9 cellular contexts compared by ENCODE assay signal in genomic region chr7:5478568-5479045, GRCh38. TPM values are rescaled to one million over a fixed set of nuclear protein-coding genes. Genes with fewer than 3 reads are reported as not detected.
DNase-seq lines count a peak whose midpoint lies in the region; ATAC-seq and TF ChIP-seq lines count a peak whose summit lies in the region.
"Had no signal": no experiment of that assay in that cellular context is flagged by ENCODE, and none has a peak within 500 bp of the region (broad histone marks: within the 10 kb centered on the region; RNA-seq: fewer than 3 reads in every experiment).

No MANE protein-coding gene starts in this region.

- no peak for ATAC-seq in CD8-positive, alpha-beta T cell
- ATAC-seq in HG03565 (IDR thresholded peaks at IDR 0.05; ENCODE audit: unreplicated experiment) (no peak), HG03442 (IDR thresholded peaks at IDR 0.05; ENCODE audit: unreplicated experiment) (no peak)

- CTCF ChIA-PET in CD8-positive, alpha-beta T cell (lab: Charles Lee), result interaction anchor here (0.5 to 1.4 kb wide), 4 partner anchors 16 to 304 kb away, joined by 3 to 4 read pairs (median 3); no protein-coding TSS in a partner anchor

- no peak overlapping the region for H3K27ac Mint-ChIP-seq in CD8-positive, alpha-beta T cell
- H3K27ac Mint-ChIP-seq in neural crest cell (ENCODE audit: unreplicated experiment), result peak overlapping the region; percentile 88

- no peaks in the 10 kb centered on the region for H3K9me3 Mint-ChIP-seq in CD8-positive, alpha-beta T cell
- H3K9me3 Mint-ChIP-seq in neural crest cell, result no peaks in the 10 kb centered on the region

- no peaks in the 10 kb centered on the region for H3K9me2 ChIP-seq in Karpas-422 (replicated peaks; ENCODE audit: insufficient read depth, low read length)

- no peak for TF ChIP-seq CTCF in CD8-positive, alpha-beta T cell (IDR thresholded peaks at IDR 0.05)
- TF ChIP-seq CTCF in coronary artery (IDR thresholded peaks at IDR 0.05), result no peak
- TF ChIP-seq CTCF in neural crest cell (conservative IDR thresholded peaks at IDR 0.05), result no peak

- H3K27ac ChIP-seq in CD8-positive, alpha-beta T cell (ENCODE audit: low read depth, low read length), result no peak overlapping the region
- peak overlapping the region; percentile 91 for H3K27ac ChIP-seq in Karpas-422 (ENCODE audit: low read length)
- peak overlapping the region; percentile 19 to 44 for H3K27ac ChIP-seq in coronary artery
- H3K27ac ChIP-seq: VCaP had no signal

- H3K9me3 ChIP-seq in CD8-positive, alpha-beta T cell (ENCODE audit: low read length), result no peaks in the 10 kb centered on the region
- no peaks in the 10 kb centered on the region for H3K9me3 ChIP-seq in Karpas-422 (ENCODE audit: low read length)

- no peak for DNase-seq in CD8-positive, alpha-beta T cell
- DNase-seq in Karpas-422, result peak; percentile 75
- DNase-seq in coronary artery (ENCODE audit: low spot score), result no peak
- DNase-seq in neural crest cell (ENCODE audit: low read depth, low spot score), result no peak
- DNase-seq in NCI-H2029 (lab: John Stamatoyannopoulos, UW), result no peak
- no peak for DNase-seq in SHP77 treated with DMSO at 0.1 percent for 48 hours (lab: John Stamatoyannopoulos, UW)

- H3K4me3 ChIP-seq in CD8-positive, alpha-beta T cell (ENCODE audit: low read depth, low read length), result no peak overlapping the region
- H3K4me3 ChIP-seq in Karpas-422 (ENCODE audit: low read length), result peak overlapping the region; percentile 60
- H3K4me3 ChIP-seq in coronary artery, result peak overlapping the region; percentile 61

- no peaks in the 10 kb centered on the region for H4K20me1 ChIP-seq in Karpas-422 (ENCODE audit: insufficient read depth, low read depth, low read length)

- peaks cover 2% of the 10 kb centered on the region for H3K4me1 Mint-ChIP-seq in CD8-positive, alpha-beta T cell (ENCODE audit: low read depth)
- H3K4me1 Mint-ChIP-seq in neural crest cell, result peaks cover 12% of the 10 kb centered on the region

- H3K9ac ChIP-seq in Karpas-422 (ENCODE audit: low read length), result peak overlapping the region; percentile 75

- peaks cover 6% of the 10 kb centered on the region for H3K36me3 Mint-ChIP-seq in CD8-positive, alpha-beta T cell
- H3K36me3 Mint-ChIP-seq in neural crest cell (ENCODE audit: low read depth), result no peaks in the 10 kb centered on the region

- intact Hi-C loops in CD8-positive, alpha-beta T cell (cut with DNase I, micrococcal nuclease), result no loop called here

- H3K27me3 Mint-ChIP-seq in CD8-positive, alpha-beta T cell (ENCODE audit: low read depth), result no peaks in the 10 kb centered on the region
- no peaks in the 10 kb centered on the region for H3K27me3 Mint-ChIP-seq in neural crest cell (ENCODE audit: low read depth)

- H3K4me1 ChIP-seq in CD8-positive, alpha-beta T cell (ENCODE audit: insufficient read depth, low read length), result no peaks in the 10 kb centered on the region
- H3K4me1 ChIP-seq in Karpas-422 (ENCODE audit: low read length), result peaks cover 30% of the 10 kb centered on the region

- peak overlapping the region; percentile 67 for H3K4me3 Mint-ChIP-seq in CD8-positive, alpha-beta T cell
- no peak overlapping the region for H3K4me3 Mint-ChIP-seq in neural crest cell

- no peaks in the 10 kb centered on the region for H3K36me3 ChIP-seq in CD8-positive, alpha-beta T cell (ENCODE audit: insufficient read depth, low read length)
- H3K36me3 ChIP-seq in Karpas-422 (ENCODE audit: insufficient read depth, low read length), result no peaks in the 10 kb centered on the region

- H2AFZ ChIP-seq in Karpas-422 (ENCODE audit: low read length), result peak overlapping the region; percentile 77

- no peaks in the 10 kb centered on the region for H3K27me3 ChIP-seq in CD8-positive, alpha-beta T cell (ENCODE audit: insufficient read depth, low read length)
- H3K27me3 ChIP-seq in Karpas-422 (ENCODE audit: low read length), result no peaks in the 10 kb centered on the region

- no peaks in the 10 kb centered on the region for H3K79me2 ChIP-seq in Karpas-422 (ENCODE audit: low read length)

- H3K4me2 ChIP-seq in Karpas-422 (ENCODE audit: low read depth, low read length, poor library complexity, severe bottlenecking), result peak overlapping the region; percentile 84

- POLR2A ChIA-PET in CD8-positive, alpha-beta T cell (lab: Charles Lee), result interaction anchor here (0.6 kb wide), 1 partner anchor 519 kb away, joined by 3 read pairs; no protein-coding TSS in a partner anchor

RNA-seq across cellular contexts. Expression of gene FBXL18, which starts 35.0 kb away (rescaled TPM):
- total RNA-seq in CD8-positive, alpha-beta T cell, result 1 to 10 TPM; 6.7 to 7.9 TPM
- 3.9 and 8.6 TPM in 2 replicates for total RNA-seq in Karpas-422 (2014; rRNA removed; shearing (Covaris generic); ENCODE audit: low replicate concordance)
- 18.7 and 19.3 TPM in 2 replicates for total RNA-seq in neural crest cell

RNA-seq across cellular contexts. Expression of gene ACTB, which starts 51.8 kb away (rescaled TPM):
- total RNA-seq in CD8-positive, alpha-beta T cell, result 1,000 to 10,000 TPM; 1,844 to 1,874 TPM
- 1,989 and 2,237 TPM in 2 replicates for total RNA-seq in Karpas-422 (2014; rRNA removed; shearing (Covaris generic); ENCODE audit: low replicate concordance)
- total RNA-seq in neural crest cell, result 4,381 and 4,551 TPM in 2 replicates

RNA-seq across cellular contexts. Expression of gene TNRC18, which starts 55.0 kb away (rescaled TPM):
- total RNA-seq in CD8-positive, alpha-beta T cell, result 100 to 1,000 TPM in 1 of 2 experiments, 10 to 100 TPM in 1; 87.0 to 107 TPM
- total RNA-seq in Karpas-422 (2014; rRNA removed; shearing (Covaris generic); ENCODE audit: low replicate concordance), result 10.2 and 21.4 TPM in 2 replicates
- total RNA-seq in neural crest cell, result 68.0 and 69.8 TPM in 2 replicates
